ENCODE assay signal across 1 cellular context in the genomic region with DNA sequence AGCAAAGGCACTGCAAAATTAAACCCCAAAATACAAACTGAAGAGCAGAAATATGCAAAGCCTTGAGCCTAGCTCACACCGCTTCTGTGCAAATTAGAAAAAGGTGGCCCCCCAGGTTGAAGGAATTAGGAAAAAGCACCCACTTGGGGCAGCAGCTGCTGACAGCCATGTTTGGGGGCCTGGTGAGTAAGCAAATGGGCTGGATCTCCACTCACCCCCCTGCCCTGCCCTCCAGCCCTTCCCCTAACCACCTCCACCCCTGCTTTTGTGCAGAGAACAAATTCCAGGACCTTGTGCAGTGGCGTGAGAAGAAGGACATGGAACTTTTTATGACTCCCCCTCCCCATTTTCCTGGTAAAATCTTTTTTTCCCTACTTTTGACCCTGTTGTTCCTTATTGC.
TF ChIP-seq lines count a peak whose summit lies in the region.

No MANE protein-coding gene starts in this region.

TF ChIP-seq in HepG2, 621 proteins besides CTCF, POLR2A, EP300 and RAD21:
- TF ChIP-seq ZSCAN25 (CRISPR knock-in tag; IDR thresholded peaks at IDR 0.05) (peak; percentile 59), ZNF549 (CRISPR knock-in tag; IDR thresholded peaks at IDR 0.05) (no peak), ZBTB40 (IDR thresholded peaks at IDR 0.05) (no peak), ZBTB40 (CRISPR knock-in tag; IDR thresholded peaks at IDR 0.05) (no peak), ZNF614 (CRISPR knock-in tag; IDR thresholded peaks at IDR 0.05; ENCODE audit: borderline replicate concordance) (no peak), HIVEP1 (CRISPR knock-in tag; IDR thresholded peaks at IDR 0.05) (no peak), ISL2 (CRISPR knock-in tag; IDR thresholded peaks at IDR 0.05) (no peak), ZSCAN12 (CRISPR knock-in tag; IDR thresholded peaks at IDR 0.05) (no peak)
- TF ChIP-seq, protein P1, sequence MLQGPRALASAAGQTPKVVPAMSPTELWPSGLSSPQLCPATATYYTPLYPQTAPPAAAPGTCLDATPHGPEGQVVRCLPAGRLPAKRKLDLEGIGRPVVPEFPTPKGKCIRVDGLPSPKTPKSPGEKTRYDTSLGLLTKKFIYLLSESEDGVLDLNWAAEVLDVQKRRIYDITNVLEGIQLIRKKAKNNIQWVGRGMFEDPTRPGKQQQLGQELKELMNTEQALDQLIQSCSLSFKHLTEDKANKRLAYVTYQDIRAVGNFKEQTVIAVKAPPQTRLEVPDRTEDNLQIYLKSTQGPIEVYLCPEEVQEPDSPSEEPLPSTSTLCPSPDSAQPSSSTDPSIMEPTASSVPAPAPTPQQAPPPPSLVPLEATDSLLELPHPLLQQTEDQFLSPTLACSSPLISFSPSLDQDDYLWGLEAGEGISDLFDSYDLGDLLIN (CRISPR knock-in tag; IDR thresholded peaks at IDR 0.05; ENCODE audit: borderline replicate concordance), result no peak
